Comparison of ENCODE assay signal across 1 cellular context in the genomic region with DNA sequence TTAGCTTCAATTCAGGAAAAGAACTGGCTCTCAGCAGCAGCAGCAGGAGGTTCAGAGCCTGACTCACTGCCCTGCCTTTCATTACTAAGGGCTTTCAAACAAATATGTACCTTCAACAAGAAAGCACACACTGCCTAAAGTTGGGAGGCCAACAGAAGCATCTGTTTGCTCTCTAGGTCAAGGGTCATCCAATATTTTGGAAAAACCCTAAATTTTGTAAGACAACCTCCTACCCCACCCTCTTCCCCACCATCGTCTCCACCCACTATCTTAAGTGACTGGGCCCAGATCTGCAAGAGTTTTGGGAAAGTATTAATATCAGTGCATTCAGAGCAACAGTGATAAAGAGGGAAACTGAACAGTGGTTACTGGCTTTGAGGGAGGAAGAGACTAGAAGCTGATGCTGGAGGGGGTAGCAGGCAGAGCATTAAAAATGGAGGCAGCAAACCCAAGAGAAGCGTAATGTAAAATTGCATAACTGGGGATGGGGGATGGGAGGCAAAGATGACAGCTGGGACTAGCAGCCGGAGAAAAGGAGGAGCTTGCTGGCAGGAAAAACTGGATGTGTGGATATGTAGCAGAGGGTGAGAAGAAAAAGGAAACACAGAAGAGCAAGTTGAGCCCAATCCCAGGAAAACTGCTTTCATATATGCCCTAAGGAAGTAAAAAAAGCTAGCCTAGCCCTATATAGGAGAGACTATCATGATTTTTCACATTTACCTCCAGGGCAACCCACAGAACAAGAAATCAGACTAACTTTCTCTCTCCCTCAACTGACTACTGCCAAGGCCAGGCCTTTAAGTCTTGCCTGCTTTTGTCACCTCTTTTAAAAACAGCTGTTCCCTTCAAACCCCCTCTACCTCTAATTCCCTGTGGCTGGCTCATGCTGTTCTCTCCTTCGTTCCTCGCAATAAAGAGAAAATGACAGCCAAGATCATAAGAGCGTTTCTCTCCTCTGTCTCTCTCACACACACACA.
TF ChIP-seq lines count a peak whose summit lies in the region.

No MANE protein-coding gene starts in this region.

TF ChIP-seq in SK-N-SH treated with all-trans-retinoic acid at 6 μM for 48 hours, 23 proteins besides CTCF, POLR2A, EP300 and RAD21 (continued from another document):
- TF ChIP-seq, protein P1, sequence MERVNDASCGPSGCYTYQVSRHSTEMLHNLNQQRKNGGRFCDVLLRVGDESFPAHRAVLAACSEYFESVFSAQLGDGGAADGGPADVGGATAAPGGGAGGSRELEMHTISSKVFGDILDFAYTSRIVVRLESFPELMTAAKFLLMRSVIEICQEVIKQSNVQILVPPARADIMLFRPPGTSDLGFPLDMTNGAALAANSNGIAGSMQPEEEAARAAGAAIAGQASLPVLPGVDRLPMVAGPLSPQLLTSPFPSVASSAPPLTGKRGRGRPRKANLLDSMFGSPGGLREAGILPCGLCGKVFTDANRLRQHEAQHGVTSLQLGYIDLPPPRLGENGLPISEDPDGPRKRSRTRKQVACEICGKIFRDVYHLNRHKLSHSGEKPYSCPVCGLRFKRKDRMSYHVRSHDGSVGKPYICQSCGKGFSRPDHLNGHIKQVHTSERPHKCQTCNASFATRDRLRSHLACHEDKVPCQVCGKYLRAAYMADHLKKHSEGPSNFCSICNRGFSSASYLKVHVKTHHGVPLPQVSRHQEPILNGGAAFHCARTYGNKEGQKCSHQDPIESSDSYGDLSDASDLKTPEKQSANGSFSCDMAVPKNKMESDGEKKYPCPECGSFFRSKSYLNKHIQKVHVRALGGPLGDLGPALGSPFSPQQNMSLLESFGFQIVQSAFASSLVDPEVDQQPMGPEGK (CRISPR knock-in tag; IDR thresholded peaks at IDR 0.05; ENCODE audit: borderline replicate concordance), result no peak
